ENCODE assay signal across 8 cellular contexts in the genomic region with DNA sequence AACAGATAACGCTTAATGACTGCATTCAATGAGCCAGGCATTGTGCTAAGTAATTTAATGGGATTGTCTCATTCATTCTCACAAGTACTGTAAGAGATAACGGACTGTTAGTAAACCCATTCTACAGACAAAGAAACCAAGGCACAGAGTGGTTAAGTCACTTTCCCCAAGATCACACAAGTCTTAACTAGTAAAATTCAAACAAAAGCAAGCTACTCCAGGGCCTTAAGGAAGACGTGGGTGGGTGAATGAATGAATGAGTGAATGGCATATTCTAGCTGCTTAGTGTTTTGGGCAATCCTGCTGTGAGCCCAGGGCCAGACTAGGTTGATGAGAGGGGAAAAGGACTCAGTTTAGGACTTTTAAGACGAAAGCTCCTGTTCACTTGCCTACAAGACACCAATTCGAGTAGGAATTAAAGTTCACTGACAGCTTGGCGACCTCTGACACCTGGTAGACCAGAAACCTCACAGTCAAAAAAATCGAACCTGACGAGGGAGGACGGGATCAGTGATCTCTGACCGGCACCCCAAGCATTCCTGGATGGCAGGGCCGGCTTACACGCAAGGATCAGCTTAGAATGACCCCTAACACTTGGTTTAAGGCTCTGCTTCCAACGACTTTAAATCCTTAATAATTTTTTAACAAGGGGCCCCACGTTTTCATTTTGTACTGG. TPM values are rescaled to one million over a fixed set of nuclear protein-coding genes. Genes with fewer than 3 reads are reported as not detected.
DNase-seq lines count a peak whose midpoint lies in the region; ATAC-seq, FAIRE-seq and TF ChIP-seq lines count a peak whose summit lies in the region.

No MANE protein-coding gene starts in this region.

- peak; percentile 12 for DNase-seq in activated naive CD4-positive, alpha-beta T cell treated with Interleukin-2 at 50 U/mL for 16 hours
- DNase-seq in activated naive CD4-positive, alpha-beta T cell (lab: John Stamatoyannopoulos, UW): no peak
- DNase-seq in kidney epithelial cell (ENCODE audit: low read depth) (no peak), thyroid gland (no peak), Kasumi-1 (lab: John Stamatoyannopoulos, UW) (no peak), RCC 7860 (ENCODE audit: low spot score) (no peak)

- peak overlapping the region; percentile 85 for H3K4me3 ChIP-seq in kidney epithelial cell (ENCODE audit: low read depth, low read length)
- H3K4me3 ChIP-seq in thyroid gland (replicated peaks in 1 of 3): peak overlapping the region; percentile 78 to 99 (median 82)

- H3K36me3 Mint-ChIP-seq in activated naive CD4-positive, alpha-beta T cell treated with anti-CD3 and anti-CD28 coated beads, Interleukin-2, amount 50 U/mL, for 24 hours: peaks cover 8% of the 10 kb centered on the region

- WGBS in thyroid gland, 2 donors: 10 to 13% methylated on average over 14 of the region's 14 CpGs

- no peaks in the 10 kb centered on the region for H3K9me3 ChIP-seq in thyroid gland

- peak overlapping the region; percentile 99 for H3K4me3 Mint-ChIP-seq in activated naive CD4-positive, alpha-beta T cell treated with anti-CD3 and anti-CD28 coated beads, Interleukin-2, amount 50 U/mL, for 24 hours

- H3K27ac Mint-ChIP-seq in activated naive CD4-positive, alpha-beta T cell treated with anti-CD3 and anti-CD28 coated beads, Interleukin-2, amount 50 U/mL, for 24 hours: peak overlapping the region; percentile 94

- FAIRE-seq in RCC 7860 (lab: Jason Lieb, UNC): no peak

- H3K27me3 Mint-ChIP-seq in activated naive CD4-positive, alpha-beta T cell treated with anti-CD3 and anti-CD28 coated beads, Interleukin-2, amount 50 U/mL, for 24 hours: no peaks in the 10 kb centered on the region

- H3K27me3 ChIP-seq in kidney epithelial cell (ENCODE audit: control insufficient read depth, insufficient read depth, low read length) (no peaks in the 10 kb centered on the region), thyroid gland (no peaks in the 10 kb centered on the region)

- H3K36me3 ChIP-seq in kidney epithelial cell (ENCODE audit: control insufficient read depth, insufficient read depth, low read length): no peaks in the 10 kb centered on the region
- no peaks in the 10 kb centered on the region for H3K36me3 ChIP-seq in thyroid gland

- peaks cover 29% of the 10 kb centered on the region for H3K4me1 Mint-ChIP-seq in activated naive CD4-positive, alpha-beta T cell treated with anti-CD3 and anti-CD28 coated beads, Interleukin-2, amount 50 U/mL, for 24 hours

- H3K27ac ChIP-seq in thyroid gland: peak overlapping the region in 1 of 3 donors; percentile 88

- no peaks in the 10 kb centered on the region for H3K9me3 Mint-ChIP-seq in activated naive CD4-positive, alpha-beta T cell treated with anti-CD3 and anti-CD28 coated beads, Interleukin-2, amount 50 U/mL, for 24 hours

- TF ChIP-seq CTCF in kidney epithelial cell (IDR thresholded peaks at IDR 0.05; ENCODE audit: insufficient read depth, low read length, poor library complexity, severe bottlenecking) (no peak), thyroid gland (IDR thresholded peaks at IDR 0.05) (no peak)

- intact Hi-C loops in thyroid gland (cut with DNase I): loop anchor here (10.0 kb wide), 1 partner anchor 404 kb away; no protein-coding TSS in a partner anchor

- ATAC-seq in HG03280 (IDR thresholded peaks at IDR 0.05; ENCODE audit: unreplicated experiment): no peak

- TF ChIP-seq POLR2A in thyroid gland (IDR thresholded peaks at IDR 0.05): no peak

- H3K4me1 ChIP-seq in thyroid gland: peaks cover 18 to 21% of the 10 kb centered on the region in 2 donors

RNA-seq across cellular contexts. Expression of a gene that starts 0.6 kb away (rescaled TPM):
- total RNA-seq in kidney epithelial cell (64.5 and 79.1 TPM in 2 replicates), thyroid gland (10 to 100 TPM; 32.8 to 54.1 (median 43.0) TPM)

RNA-seq across cellular contexts. Expression of a gene that starts 0.8 kb away (rescaled TPM):
- total RNA-seq in kidney epithelial cell (44.4 and 47.4 TPM in 2 replicates), thyroid gland (10 to 100 TPM; 16.0 to 19.5 (median 17.5) TPM)

RNA-seq across cellular contexts. Expression of a gene that starts 37.8 kb away (rescaled TPM):
- total RNA-seq in kidney epithelial cell: 0.33 and 0.75 TPM in 2 replicates
- 1 to 10 TPM; 1.8 to 3.5 (median 2.3) TPM for total RNA-seq in thyroid gland

RNA-seq across cellular contexts. Expression of a gene that starts 40.7 kb away (rescaled TPM):
- 125 and 128 TPM in 2 replicates for total RNA-seq in kidney epithelial cell
- total RNA-seq in thyroid gland: 100 to 1,000 TPM; 110 to 221 (median 160) TPM
